ENCODE assay signal across 1 cellular context in the genomic region with DNA sequence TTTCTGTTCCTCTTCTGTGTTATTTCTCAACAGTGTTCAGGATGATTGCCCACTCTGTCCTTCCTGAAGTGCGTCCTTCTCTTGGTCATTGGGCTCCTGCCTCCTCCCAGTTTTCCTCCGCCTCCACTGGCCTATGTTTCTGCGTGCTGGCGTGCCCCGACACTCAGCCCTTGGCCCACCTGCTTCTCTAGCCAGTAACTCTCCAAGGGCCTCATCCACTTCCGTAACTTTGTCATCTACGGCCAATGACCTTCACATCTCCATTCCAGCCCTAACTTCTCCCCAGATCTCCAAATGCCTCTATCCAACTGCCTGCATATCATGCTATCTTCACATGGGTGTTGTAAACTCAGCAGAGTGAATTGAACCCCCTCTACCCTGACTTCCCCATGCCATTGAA.
TF ChIP-seq lines count a peak whose summit lies in the region.

No MANE protein-coding gene starts in this region.

TF ChIP-seq in K562, 482 proteins besides CTCF, POLR2A, EP300 and RAD21 (continued from another document):
- no peak for TF ChIP-seq ZNF318 (IDR thresholded peaks at IDR 0.05; ENCODE audit: borderline replicate concordance in 1 of 2, low read depth in 1 of 2)
- 0 out of 2 replicates have a peak, but pooled peaks have one; percentile 19 for TF ChIP-seq GABPB1 (CRISPR knock-in tag; IDR thresholded peaks at IDR 0.05)
- TF ChIP-seq ZNF583 (CRISPR knock-in tag; IDR thresholded peaks at IDR 0.05) = no peak
- 0 out of 4 replicates have a peak, but pooled peaks of 1 of the 2 experiments have one; percentile 6 for TF ChIP-seq KDM1A (IDR thresholded peaks at IDR 0.05)
- TF ChIP-seq MAX (CRISPR knock-in tag; IDR thresholded peaks at IDR 0.05) = 0 out of 2 replicates have a peak, but pooled peaks have one; percentile 9
